ENCODE assay signal across 9 cellular contexts in the genomic region with DNA sequence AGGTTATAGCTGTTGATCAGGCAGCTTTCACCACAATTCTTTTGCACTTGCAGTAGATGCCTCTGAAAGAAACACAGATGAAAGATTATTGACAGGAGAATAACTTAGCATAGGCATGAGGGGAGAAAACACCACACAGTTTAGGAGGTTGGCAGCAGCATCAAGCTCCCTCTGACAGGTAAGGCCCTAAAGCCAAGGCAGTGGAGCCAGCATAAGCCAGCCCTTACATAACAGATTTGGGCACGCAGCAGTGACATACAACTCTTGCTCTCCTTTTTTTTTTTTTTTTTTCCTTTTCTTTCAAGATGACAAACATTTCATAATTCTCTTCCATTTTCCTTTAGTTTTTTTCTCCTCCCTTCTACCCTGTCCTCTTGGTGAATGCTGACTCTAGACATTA.
"Had no signal": no experiment of that assay in that cellular context is flagged by ENCODE, and none has a peak within 500 bp of the region (broad histone marks: within the 10 kb centered on the region; RNA-seq: fewer than 3 reads in every experiment).

No MANE protein-coding gene starts in this region.

- H3K27me3 Mint-ChIP-seq: IgD-negative memory B cell had no signal

- H3K4me3 Mint-ChIP-seq: IgD-negative memory B cell had no signal

- H3K4me2 ChIP-seq: KMS-11 had no signal

- ATAC-seq: HepG2 had no signal

- DNase-seq: GM23248, GOT3, H7, HCEC 1CT, KBM-7 had no signal

- H3K9ac ChIP-seq: GM23248, KMS-11 had no signal

- H3K27ac Mint-ChIP-seq: IgD-negative memory B cell had no signal

- H2AFZ ChIP-seq: GM23248 had no signal

- H3K4me3 ChIP-seq: GM23248 had no signal

- H3K36me3 Mint-ChIP-seq: IgD-negative memory B cell had no signal

- H3K4me1 Mint-ChIP-seq: IgD-negative memory B cell had no signal

- H3K27ac ChIP-seq: GM23248, HL-60, KMS-11 had no signal
